In the genomic region with DNA sequence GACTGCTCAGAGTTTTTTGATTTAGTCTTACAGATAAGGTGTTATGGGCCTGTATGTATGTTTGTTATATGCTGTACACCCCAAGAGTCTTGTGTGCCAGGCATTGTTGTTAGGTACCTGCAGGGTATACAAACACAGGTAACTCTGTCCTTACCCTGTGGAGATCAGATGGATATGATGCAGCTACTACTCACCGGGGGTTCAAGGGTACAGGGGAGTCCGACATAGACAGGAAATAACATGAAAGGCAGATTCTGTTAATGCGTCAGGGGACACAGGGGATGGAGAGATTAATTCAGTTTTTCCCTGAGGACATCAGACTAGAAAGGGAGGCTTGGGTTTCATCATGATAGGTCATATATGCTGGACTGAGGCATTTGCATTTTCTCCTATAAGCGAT, we compare ENCODE assay signal across 12 cellular contexts. TPM values are rescaled to one million over a fixed set of nuclear protein-coding genes. Genes with fewer than 3 reads are reported as not detected.
DNase-seq lines count a peak whose midpoint lies in the region; TF ChIP-seq lines count a peak whose summit lies in the region.
"Had no signal": no experiment of that assay in that cellular context is flagged by ENCODE, and none has a peak within 500 bp of the region (broad histone marks: within the 10 kb centered on the region; RNA-seq: fewer than 3 reads in every experiment).

No MANE protein-coding gene starts in this region.

- CTCF ChIA-PET in CD4-positive, alpha-beta memory T cell (lab: Charles Lee; ENCODE audit: partially characterized antibody), result no interaction called here

- H3K36me3 Mint-ChIP-seq in CD4-positive, alpha-beta memory T cell, result peaks cover 2 to 15% of the 10 kb centered on the region in 2 donors
- no peaks in the 10 kb centered on the region for H3K36me3 Mint-ChIP-seq in IgD-negative memory B cell

- TF ChIP-seq CTCF in brain microvascular endothelial cell (IDR thresholded peaks at IDR 0.05; ENCODE audit: low read depth, low read length, missing control alignments), result no peak
- TF ChIP-seq CTCF in osteoblast (IDR thresholded peaks at IDR 0.05; ENCODE audit: extremely low read depth, low read depth, low read length), result no peak

- peaks cover 34 to 57% (median 43%) of the 10 kb centered on the region in 4 donors for H3K4me1 Mint-ChIP-seq in CD4-positive, alpha-beta memory T cell
- H3K4me1 Mint-ChIP-seq in IgD-negative memory B cell, result peaks cover 27 to 41% (median 38%) of the 10 kb centered on the region in 3 donors
- H3K4me1 Mint-ChIP-seq: endodermal cell had no signal

- no peak overlapping the region for H3K27ac ChIP-seq in CD4-positive, alpha-beta memory T cell (ENCODE audit: low read depth, low read length)
- H3K27ac ChIP-seq in brain microvascular endothelial cell (peak overlapping the region; percentile 67), osteoblast (ENCODE audit: low read depth, low read length) (peak overlapping the region; percentile 44)

- H3K4me1 ChIP-seq in CD4-positive, alpha-beta memory T cell (ENCODE audit: insufficient read depth, low read length), result peaks cover 51% of the 10 kb centered on the region
- H3K4me1 ChIP-seq in osteoblast (ENCODE audit: insufficient read depth, low read length), result peaks cover 28% of the 10 kb centered on the region

- H3K9me3 Mint-ChIP-seq in CD4-positive, alpha-beta memory T cell, result no peaks in the 10 kb centered on the region
- H3K9me3 Mint-ChIP-seq in IgD-negative memory B cell, result no peaks in the 10 kb centered on the region
- H3K9me3 Mint-ChIP-seq: endodermal cell; T-helper 1 cell treated with Interleukin-12 subunit alpha and Interleukin-12 subunit beta and Interleukin-4 antibody, amounts not matched to agents 30 μg/mL and 1 μg/mL, for 36 hours had no signal

- in situ Hi-C loops in brain microvascular endothelial cell (cut with HindIII; ENCODE audit: low pct_ligation_motif_present, low sequenced_read_pairs), result no loop called here

- H2AFZ ChIP-seq in osteoblast (ENCODE audit: low read length), result no peak overlapping the region

- H3K9me3 ChIP-seq in CD4-positive, alpha-beta memory T cell (ENCODE audit: control insufficient read depth in 1 of 2, low read length in 2 of 2), result no peaks in the 10 kb centered on the region
- no peaks in the 10 kb centered on the region for H3K9me3 ChIP-seq in osteoblast (ENCODE audit: low read depth, low read length)

- H3K4me2 ChIP-seq in osteoblast (ENCODE audit: insufficient read depth, low read length), result no peak overlapping the region

- DNase-seq in CD4-positive, alpha-beta memory T cell, result peak in 1 of 5 donors; percentile 39
- DNase-seq in brain microvascular endothelial cell, result no peak
- DNase-seq in osteoblast (ENCODE audit: insufficient read length, low spot score, missing footprints), result no peak
- DNase-seq in CD1c-positive myeloid dendritic cell (ENCODE audit: extremely low spot score), result no peak
- DNase-seq in stimulated activated CD4-positive, alpha-beta T cell treated with anti-CD3 and anti-CD28 coated beads, Interleukin-2, amount 100 ng/mL, for 24 hours, result no peak
- no peak for DNase-seq in D341Med (ENCODE audit: low spot score)
- DNase-seq: activated CD4-positive, alpha-beta T cell treated with anti-CD3 and anti-CD28 coated beads for 1 hour; endodermal cell; nucleus accumbens; stimulated activated naive CD4-positive, alpha-beta T cell treated with Interleukin-2 at 50 U/mL for 16 hours had no signal

- no peaks in the 10 kb centered on the region for H3K36me3 ChIP-seq in CD4-positive, alpha-beta memory T cell (ENCODE audit: insufficient read depth, low read length)
- H3K36me3 ChIP-seq in brain microvascular endothelial cell (replicated peaks) (peaks cover 3% of the 10 kb centered on the region), osteoblast (ENCODE audit: insufficient read depth, low read length) (no peaks in the 10 kb centered on the region)

- POLR2A ChIA-PET in CD4-positive, alpha-beta memory T cell (lab: Charles Lee; ENCODE audit: partially characterized antibody), result no interaction called here

- H3K4me3 ChIP-seq in CD4-positive, alpha-beta memory T cell (ENCODE audit: low read length in 2 of 2), result no peak overlapping the region
- H3K4me3 ChIP-seq in brain microvascular endothelial cell (ENCODE audit: low read depth, low read length) (no peak overlapping the region), osteoblast (ENCODE audit: insufficient read depth, low read length) (no peak overlapping the region)

- peaks cover 64% of the 10 kb centered on the region for H3K79me2 ChIP-seq in osteoblast (ENCODE audit: insufficient read depth, low read length)

- H3K4me3 Mint-ChIP-seq in CD4-positive, alpha-beta memory T cell, result peak overlapping the region in 5 of 8 donors; percentile 1 to 70 (median 10)
- H3K4me3 Mint-ChIP-seq in IgD-negative memory B cell, result peak overlapping the region in 2 of 4 donors; percentile 20 to 63
- H3K4me3 Mint-ChIP-seq: endodermal cell; T-helper 1 cell treated with Interleukin-12 subunit alpha and Interleukin-12 subunit beta and Interleukin-4 antibody, amounts not matched to agents 30 μg/mL and 1 μg/mL, for 36 hours had no signal

- H3K27me3 Mint-ChIP-seq in CD4-positive, alpha-beta memory T cell, result no peaks in the 10 kb centered on the region
- H3K27me3 Mint-ChIP-seq in IgD-negative memory B cell, result no peaks in the 10 kb centered on the region

- no peaks in the 10 kb centered on the region for H3K27me3 ChIP-seq in CD4-positive, alpha-beta memory T cell (ENCODE audit: insufficient read depth, low read length)
- no peaks in the 10 kb centered on the region for H3K27me3 ChIP-seq in brain microvascular endothelial cell (replicated peaks)
- no peaks in the 10 kb centered on the region for H3K27me3 ChIP-seq in osteoblast (ENCODE audit: insufficient read depth, low read length)

- peak overlapping the region; percentile 19 to 97 (median 86) for H3K27ac Mint-ChIP-seq in CD4-positive, alpha-beta memory T cell
- peak overlapping the region; percentile 0 to 91 (median 90) for H3K27ac Mint-ChIP-seq in IgD-negative memory B cell
- H3K27ac Mint-ChIP-seq: endodermal cell; T-helper 1 cell treated with Interleukin-12 subunit alpha and Interleukin-12 subunit beta and Interleukin-4 antibody, amounts not matched to agents 30 μg/mL and 1 μg/mL, for 36 hours had no signal

- intact Hi-C loops in CD4-positive, alpha-beta memory T cell (cut with micrococcal nuclease), result no loop called here

- peaks cover 5% of the 10 kb centered on the region for H4K20me1 ChIP-seq in osteoblast (ENCODE audit: insufficient read depth, low read length)

RNA-seq across cellular contexts. Expression of a gene that starts 31.3 kb away (rescaled TPM):
- total RNA-seq in CD4-positive, alpha-beta memory T cell, result 10 to 100 TPM; 46.8 to 47.3 TPM
- polyA plus RNA-seq in CD4-positive, alpha-beta memory T cell, result 10 to 100 TPM; 25.2 to 40.6 TPM
- 33.0 TPM for polyA plus RNA-seq in IgD-negative memory B cell
- total RNA-seq in osteoblast, result 56.8 and 66.3 TPM in 2 replicates

RNA-seq across cellular contexts. Expression of a gene that starts 31.6 kb away (rescaled TPM):
- 10 to 100 TPM; 17.3 to 20.9 TPM for total RNA-seq in CD4-positive, alpha-beta memory T cell
- polyA plus RNA-seq in CD4-positive, alpha-beta memory T cell, result 10 to 100 TPM; 22.4 to 36.2 TPM
- polyA plus RNA-seq in IgD-negative memory B cell, result 40.0 TPM
- 43.1 and 55.7 TPM in 2 replicates for total RNA-seq in osteoblast
